In the genomic region with DNA sequence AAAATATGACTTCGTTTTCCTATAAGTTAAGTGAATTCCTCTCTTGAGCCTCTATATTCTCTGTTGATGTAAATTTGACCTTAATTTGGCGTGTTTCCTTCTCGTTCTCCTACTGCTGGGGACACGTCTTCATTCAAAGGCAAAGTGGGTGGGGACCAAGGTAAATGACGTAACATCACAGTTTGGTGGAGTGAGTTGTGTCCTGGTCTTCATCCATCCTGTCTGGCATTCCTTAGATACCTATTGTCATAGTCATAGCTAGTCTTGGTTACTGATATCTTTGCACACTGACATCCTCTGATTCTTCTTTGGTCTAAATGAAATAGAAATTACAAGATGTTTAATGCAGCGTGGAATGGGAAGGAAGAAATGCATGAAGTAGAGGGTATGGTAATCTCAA, we compare ENCODE assay signal across 1 cellular context.
TF ChIP-seq lines count a peak whose summit lies in the region.

No MANE protein-coding gene starts in this region.

TF ChIP-seq in GM23338, 12 proteins besides CTCF, POLR2A, EP300 and RAD21 (continued from another document):
- TF ChIP-seq, protein P1, sequence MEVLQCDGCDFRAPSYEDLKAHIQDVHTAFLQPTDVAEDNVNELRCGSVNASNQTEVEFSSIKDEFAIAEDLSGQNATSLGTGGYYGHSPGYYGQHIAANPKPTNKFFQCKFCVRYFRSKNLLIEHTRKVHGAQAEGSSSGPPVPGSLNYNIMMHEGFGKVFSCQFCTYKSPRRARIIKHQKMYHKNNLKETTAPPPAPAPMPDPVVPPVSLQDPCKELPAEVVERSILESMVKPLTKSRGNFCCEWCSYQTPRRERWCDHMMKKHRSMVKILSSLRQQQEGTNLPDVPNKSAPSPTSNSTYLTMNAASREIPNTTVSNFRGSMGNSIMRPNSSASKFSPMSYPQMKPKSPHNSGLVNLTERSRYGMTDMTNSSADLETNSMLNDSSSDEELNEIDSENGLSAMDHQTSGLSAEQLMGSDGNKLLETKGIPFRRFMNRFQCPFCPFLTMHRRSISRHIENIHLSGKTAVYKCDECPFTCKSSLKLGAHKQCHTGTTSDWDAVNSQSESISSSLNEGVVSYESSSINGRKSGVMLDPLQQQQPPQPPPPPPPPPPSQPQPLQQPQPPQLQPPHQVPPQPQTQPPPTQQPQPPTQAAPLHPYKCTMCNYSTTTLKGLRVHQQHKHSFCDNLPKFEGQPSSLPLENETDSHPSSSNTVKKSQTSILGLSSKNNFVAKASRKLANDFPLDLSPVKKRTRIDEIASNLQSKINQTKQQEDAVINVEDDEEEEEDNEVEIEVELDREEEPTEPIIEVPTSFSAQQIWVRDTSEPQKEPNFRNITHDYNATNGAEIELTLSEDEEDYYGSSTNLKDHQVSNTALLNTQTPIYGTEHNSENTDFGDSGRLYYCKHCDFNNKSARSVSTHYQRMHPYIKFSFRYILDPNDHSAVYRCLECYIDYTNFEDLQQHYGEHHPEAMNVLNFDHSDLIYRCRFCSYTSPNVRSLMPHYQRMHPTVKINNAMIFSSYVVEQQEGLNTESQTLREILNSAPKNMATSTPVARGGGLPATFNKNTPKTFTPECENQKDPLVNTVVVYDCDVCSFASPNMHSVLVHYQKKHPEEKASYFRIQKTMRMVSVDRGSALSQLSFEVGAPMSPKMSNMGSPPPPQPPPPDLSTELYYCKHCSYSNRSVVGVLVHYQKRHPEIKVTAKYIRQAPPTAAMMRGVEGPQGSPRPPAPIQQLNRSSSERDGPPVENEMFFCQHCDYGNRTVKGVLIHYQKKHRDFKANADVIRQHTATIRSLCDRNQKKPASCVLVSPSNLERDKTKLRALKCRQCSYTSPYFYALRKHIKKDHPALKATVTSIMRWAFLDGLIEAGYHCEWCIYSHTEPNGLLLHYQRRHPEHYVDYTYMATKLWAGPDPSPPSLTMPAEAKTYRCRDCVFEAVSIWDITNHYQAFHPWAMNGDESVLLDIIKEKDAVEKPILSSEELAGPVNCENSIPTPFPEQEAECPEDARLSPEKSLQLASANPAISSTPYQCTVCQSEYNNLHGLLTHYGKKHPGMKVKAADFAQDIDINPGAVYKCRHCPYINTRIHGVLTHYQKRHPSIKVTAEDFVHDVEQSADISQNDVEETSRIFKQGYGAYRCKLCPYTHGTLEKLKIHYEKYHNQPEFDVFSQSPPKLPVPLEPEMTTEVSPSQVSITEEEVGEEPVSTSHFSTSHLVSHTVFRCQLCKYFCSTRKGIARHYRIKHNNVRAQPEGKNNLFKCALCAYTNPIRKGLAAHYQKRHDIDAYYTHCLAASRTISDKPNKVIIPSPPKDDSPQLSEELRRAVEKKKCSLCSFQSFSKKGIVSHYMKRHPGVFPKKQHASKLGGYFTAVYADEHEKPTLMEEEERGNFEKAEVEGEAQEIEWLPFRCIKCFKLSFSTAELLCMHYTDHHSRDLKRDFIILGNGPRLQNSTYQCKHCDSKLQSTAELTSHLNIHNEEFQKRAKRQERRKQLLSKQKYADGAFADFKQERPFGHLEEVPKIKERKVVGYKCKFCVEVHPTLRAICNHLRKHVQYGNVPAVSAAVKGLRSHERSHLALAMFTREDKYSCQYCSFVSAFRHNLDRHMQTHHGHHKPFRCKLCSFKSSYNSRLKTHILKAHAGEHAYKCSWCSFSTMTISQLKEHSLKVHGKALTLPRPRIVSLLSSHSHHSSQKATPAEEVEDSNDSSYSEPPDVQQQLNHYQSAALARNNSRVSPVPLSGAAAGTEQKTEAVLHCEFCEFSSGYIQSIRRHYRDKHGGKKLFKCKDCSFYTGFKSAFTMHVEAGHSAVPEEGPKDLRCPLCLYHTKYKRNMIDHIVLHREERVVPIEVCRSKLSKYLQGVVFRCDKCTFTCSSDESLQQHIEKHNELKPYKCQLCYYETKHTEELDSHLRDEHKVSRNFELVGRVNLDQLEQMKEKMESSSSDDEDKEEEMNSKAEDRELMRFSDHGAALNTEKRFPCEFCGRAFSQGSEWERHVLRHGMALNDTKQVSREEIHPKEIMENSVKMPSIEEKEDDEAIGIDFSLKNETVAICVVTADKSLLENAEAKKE (CRISPR knock-in tag; IDR thresholded peaks at IDR 0.05): no peak
- TF ChIP-seq STAT1 (IDR thresholded peaks at IDR 0.05; ENCODE audit: unreplicated experiment): no peak
- no peak for TF ChIP-seq ZNF331 (CRISPR knock-in tag; IDR thresholded peaks at IDR 0.05; ENCODE audit: low read depth)
- no peak for TF ChIP-seq EZH2phosphoT487 (IDR thresholded peaks at IDR 0.05; ENCODE audit: unreplicated experiment)
